ENCODE assay signal across 1 cellular context in the genomic region with DNA sequence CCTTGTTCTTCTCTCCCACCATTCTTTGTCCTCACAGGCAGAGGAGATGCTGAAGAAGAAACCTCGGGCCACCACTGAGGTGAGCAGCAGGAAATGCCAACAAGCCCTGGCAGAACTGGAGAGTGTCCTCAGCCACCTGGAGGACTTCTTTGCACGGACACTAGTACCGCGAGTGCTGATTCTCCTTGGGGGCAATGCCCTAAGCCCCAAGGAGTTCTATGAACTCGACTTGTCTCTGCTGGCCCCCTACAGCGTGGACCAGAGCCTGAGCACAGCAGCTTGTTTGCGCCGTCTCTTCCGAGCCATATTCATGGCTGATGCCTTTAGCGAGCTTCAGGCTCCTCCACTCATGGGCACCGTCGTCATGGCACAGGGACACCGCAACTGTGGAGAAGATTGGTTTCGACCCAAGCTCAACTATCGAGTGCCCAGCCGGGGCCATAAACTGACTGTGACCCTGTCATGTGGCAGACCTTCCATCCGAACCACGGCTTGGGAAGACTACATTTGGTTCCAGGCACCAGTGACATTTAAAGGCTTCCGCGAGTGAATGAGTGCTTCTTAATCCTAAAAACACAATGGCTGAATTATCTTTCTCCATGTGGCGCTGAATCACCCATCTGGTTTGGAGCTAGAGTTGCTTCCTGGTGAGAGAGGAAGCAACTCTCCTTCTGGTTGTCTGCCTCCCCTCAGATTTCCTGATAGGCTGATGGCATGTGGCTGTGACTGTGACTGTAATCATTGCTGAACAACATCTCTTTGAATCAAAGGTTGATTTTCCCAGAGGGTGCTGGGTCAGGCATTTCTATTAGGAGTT.
TF ChIP-seq lines count a peak whose summit lies in the region.

No MANE protein-coding gene starts in this region.

TF ChIP-seq in WTC11, 78 proteins besides CTCF, POLR2A, EP300 and RAD21 (continued from another document):
- TF ChIP-seq, protein P1, sequence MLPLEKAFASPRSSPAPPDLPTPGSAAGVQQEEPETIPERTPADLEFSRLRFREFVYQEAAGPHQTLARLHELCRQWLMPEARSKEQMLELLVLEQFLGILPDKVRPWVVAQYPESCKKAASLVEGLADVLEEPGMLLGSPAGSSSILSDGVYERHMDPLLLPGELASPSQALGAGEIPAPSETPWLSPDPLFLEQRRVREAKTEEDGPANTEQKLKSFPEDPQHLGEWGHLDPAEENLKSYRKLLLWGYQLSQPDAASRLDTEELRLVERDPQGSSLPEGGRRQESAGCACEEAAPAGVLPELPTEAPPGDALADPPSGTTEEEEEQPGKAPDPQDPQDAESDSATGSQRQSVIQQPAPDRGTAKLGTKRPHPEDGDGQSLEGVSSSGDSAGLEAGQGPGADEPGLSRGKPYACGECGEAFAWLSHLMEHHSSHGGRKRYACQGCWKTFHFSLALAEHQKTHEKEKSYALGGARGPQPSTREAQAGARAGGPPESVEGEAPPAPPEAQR (CRISPR knock-in tag; IDR thresholded peaks at IDR 0.05) = no peak
- TF ChIP-seq, protein P2, sequence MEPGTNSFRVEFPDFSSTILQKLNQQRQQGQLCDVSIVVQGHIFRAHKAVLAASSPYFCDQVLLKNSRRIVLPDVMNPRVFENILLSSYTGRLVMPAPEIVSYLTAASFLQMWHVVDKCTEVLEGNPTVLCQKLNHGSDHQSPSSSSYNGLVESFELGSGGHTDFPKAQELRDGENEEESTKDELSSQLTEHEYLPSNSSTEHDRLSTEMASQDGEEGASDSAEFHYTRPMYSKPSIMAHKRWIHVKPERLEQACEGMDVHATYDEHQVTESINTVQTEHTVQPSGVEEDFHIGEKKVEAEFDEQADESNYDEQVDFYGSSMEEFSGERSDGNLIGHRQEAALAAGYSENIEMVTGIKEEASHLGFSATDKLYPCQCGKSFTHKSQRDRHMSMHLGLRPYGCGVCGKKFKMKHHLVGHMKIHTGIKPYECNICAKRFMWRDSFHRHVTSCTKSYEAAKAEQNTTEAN (CRISPR knock-in tag; IDR thresholded peaks at IDR 0.05) = no peak
- TF ChIP-seq CREM (CRISPR knock-in tag; IDR thresholded peaks at IDR 0.05) (no peak), FOXP1 (CRISPR knock-in tag; IDR thresholded peaks at IDR 0.05; ENCODE audit: borderline replicate concordance) (no peak), ZNF121 (CRISPR knock-in tag; IDR thresholded peaks at IDR 0.05) (no peak), NR3C1 (CRISPR knock-in tag; conservative IDR thresholded peaks at IDR 0.05; ENCODE audit: low read depth) (no peak), MYBL2 (CRISPR knock-in tag; IDR thresholded peaks at IDR 0.05) (no peak), HMGA2 (CRISPR knock-in tag; IDR thresholded peaks at IDR 0.05) (no peak), NR1H2 (CRISPR knock-in tag; IDR thresholded peaks at IDR 0.05) (no peak), ETV6 (CRISPR knock-in tag; IDR thresholded peaks at IDR 0.05) (no peak)
- TF ChIP-seq, protein P3, sequence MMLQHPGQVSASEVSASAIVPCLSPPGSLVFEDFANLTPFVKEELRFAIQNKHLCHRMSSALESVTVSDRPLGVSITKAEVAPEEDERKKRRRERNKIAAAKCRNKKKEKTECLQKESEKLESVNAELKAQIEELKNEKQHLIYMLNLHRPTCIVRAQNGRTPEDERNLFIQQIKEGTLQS (CRISPR knock-in tag; conservative IDR thresholded peaks at IDR 0.05) = no peak
- TF ChIP-seq, protein P4, sequence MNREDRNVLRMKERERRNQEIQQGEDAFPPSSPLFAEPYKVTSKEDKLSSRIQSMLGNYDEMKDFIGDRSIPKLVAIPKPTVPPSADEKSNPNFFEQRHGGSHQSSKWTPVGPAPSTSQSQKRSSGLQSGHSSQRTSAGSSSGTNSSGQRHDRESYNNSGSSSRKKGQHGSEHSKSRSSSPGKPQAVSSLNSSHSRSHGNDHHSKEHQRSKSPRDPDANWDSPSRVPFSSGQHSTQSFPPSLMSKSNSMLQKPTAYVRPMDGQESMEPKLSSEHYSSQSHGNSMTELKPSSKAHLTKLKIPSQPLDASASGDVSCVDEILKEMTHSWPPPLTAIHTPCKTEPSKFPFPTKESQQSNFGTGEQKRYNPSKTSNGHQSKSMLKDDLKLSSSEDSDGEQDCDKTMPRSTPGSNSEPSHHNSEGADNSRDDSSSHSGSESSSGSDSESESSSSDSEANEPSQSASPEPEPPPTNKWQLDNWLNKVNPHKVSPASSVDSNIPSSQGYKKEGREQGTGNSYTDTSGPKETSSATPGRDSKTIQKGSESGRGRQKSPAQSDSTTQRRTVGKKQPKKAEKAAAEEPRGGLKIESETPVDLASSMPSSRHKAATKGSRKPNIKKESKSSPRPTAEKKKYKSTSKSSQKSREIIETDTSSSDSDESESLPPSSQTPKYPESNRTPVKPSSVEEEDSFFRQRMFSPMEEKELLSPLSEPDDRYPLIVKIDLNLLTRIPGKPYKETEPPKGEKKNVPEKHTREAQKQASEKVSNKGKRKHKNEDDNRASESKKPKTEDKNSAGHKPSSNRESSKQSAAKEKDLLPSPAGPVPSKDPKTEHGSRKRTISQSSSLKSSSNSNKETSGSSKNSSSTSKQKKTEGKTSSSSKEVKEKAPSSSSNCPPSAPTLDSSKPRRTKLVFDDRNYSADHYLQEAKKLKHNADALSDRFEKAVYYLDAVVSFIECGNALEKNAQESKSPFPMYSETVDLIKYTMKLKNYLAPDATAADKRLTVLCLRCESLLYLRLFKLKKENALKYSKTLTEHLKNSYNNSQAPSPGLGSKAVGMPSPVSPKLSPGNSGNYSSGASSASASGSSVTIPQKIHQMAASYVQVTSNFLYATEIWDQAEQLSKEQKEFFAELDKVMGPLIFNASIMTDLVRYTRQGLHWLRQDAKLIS (CRISPR knock-in tag; IDR thresholded peaks at IDR 0.05; ENCODE audit: borderline replicate concordance) = no peak
- TF ChIP-seq, protein P5, sequence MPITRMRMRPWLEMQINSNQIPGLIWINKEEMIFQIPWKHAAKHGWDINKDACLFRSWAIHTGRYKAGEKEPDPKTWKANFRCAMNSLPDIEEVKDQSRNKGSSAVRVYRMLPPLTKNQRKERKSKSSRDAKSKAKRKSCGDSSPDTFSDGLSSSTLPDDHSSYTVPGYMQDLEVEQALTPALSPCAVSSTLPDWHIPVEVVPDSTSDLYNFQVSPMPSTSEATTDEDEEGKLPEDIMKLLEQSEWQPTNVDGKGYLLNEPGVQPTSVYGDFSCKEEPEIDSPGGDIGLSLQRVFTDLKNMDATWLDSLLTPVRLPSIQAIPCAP (CRISPR knock-in tag; IDR thresholded peaks at IDR 0.05) = no peak
